ENCODE assay signal across 1 cellular context in the genomic region with DNA sequence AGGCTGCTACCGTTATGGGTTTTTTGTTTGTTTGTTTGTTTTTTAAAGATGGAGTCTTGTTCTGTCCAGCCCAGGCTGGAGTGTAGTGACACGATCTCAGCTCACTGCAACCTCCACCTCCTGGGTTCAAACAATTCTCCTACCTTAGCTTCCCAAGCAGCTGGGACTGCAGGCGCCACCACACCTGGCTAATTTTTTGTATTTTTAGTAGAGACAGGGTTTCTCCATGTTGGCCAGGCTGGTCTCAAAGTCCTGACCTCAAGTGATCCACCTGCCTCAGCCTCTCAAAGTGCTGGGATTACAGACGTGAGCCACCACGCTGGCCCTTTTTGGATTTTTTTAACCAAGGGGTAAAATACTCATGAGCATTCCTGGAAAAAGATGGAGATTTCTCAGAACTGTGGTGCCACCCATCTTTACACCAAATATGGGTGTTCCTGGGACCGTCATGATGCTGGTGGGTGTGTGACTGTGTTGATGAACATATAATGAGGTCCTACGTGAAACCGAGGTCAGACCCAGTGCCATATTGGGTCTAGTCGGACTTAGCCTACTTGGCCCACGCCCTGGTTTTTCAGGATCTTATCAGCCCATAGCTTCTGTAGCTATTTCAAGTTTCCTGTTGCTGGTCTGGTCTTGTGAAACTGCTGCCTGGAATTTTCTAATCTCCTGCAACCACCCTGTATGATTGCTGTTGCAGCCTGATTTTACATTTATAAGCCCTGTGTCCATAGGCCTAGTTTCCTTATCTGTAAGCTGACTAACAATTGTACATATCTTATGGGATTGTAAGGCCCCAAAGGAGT.
TF ChIP-seq lines count a peak whose summit lies in the region.

No MANE protein-coding gene starts in this region.

TF ChIP-seq in H1, 55 proteins besides CTCF, POLR2A, EP300 and RAD21:
- TF ChIP-seq KDM4A (IDR thresholded peaks at IDR 0.05; ENCODE audit: low read depth, low read length, severe bottlenecking), result no peak
- TF ChIP-seq EZH2 (IDR thresholded peaks at IDR 0.05; ENCODE audit: low read depth, low read length, severe bottlenecking), result no peak
- no peak; the same call in 1 of the 2 replicates for TF ChIP-seq POLR2AphosphoS5 (IDR thresholded peaks at IDR 0.05; ENCODE audit: low read depth, low read length)
- no peak for TF ChIP-seq HDAC6 (IDR thresholded peaks at IDR 0.05; ENCODE audit: low read depth, low read length)
- TF ChIP-seq POU5F1 (IDR thresholded peaks at IDR 0.05; ENCODE audit: low read depth, low read length), result no peak
- no peak for TF ChIP-seq TAF7 (optimal IDR thresholded peaks at IDR 0.05; ENCODE audit: borderline replicate concordance, low read depth, low read length)
- TF ChIP-seq, protein P1, sequence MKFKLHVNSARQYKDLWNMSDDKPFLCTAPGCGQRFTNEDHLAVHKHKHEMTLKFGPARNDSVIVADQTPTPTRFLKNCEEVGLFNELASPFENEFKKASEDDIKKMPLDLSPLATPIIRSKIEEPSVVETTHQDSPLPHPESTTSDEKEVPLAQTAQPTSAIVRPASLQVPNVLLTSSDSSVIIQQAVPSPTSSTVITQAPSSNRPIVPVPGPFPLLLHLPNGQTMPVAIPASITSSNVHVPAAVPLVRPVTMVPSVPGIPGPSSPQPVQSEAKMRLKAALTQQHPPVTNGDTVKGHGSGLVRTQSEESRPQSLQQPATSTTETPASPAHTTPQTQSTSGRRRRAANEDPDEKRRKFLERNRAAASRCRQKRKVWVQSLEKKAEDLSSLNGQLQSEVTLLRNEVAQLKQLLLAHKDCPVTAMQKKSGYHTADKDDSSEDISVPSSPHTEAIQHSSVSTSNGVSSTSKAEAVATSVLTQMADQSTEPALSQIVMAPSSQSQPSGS (IDR thresholded peaks at IDR 0.05; ENCODE audit: low read length), result no peak
- TF ChIP-seq JUND (IDR thresholded peaks at IDR 0.05; ENCODE audit: low read length), result no peak
- TF ChIP-seq TAF1 (IDR thresholded peaks at IDR 0.05; ENCODE audit: low read depth, low read length), result no peak
- TF ChIP-seq SUZ12 (IDR thresholded peaks at IDR 0.05; ENCODE audit: low read length), result no peak
- no peak for TF ChIP-seq SIN3A (conservative IDR thresholded peaks at IDR 0.05 in 1 of 2, IDR thresholded peaks at IDR 0.05 in 1 of 2; ENCODE audit: low read depth in 1 of 2, low read length in 2 of 2)
- no peak for TF ChIP-seq KDM5A (IDR thresholded peaks at IDR 0.05; ENCODE audit: low read length)
- no peak for TF ChIP-seq RXRA (IDR thresholded peaks at IDR 0.05; ENCODE audit: insufficient read depth, low read depth, low read length)
- no peak for TF ChIP-seq TBP (IDR thresholded peaks at IDR 0.05; ENCODE audit: low read depth, low read length)
